Comparison of ENCODE assay signal across 8 cellular contexts in the genomic region with DNA sequence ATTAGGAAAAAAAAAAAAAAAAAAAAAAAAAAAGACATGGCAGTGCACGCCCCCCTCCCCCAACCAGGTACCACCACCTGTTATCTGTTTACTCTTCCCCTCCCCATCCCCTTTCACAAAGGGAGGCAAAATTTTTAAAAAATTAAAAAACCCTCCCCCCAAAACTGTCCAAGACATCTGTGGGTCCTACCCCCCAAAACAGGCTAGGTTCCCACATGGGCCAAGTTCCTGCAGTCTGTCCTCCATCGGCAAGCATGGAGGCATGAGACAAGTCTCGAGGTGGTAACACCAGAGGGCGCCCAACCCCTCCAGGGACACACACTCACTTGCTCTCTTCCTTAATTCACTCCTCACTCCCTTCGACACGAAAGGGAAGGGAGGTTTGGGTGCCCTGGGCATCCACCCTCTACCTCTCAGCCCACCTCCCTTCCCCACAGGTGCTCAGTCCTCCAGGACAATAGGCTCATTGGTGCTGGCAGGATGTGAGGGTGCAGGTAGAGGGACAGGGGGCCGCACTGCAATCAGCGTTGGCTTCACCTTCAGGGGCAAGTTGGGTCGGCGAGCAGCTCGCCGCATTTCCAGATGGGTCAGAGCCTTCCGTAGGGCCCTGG. TPM values are rescaled to one million over a fixed set of nuclear protein-coding genes. Genes with fewer than 3 reads are reported as not detected.
DNase-seq lines count a peak whose midpoint lies in the region; ATAC-seq and TF ChIP-seq lines count a peak whose summit lies in the region.

No MANE protein-coding gene starts in this region.

- intact Hi-C loops in A673 (cut with micrococcal nuclease; ENCODE audit: unreplicated experiment): loop anchor here (5.0 to 10.0 kb wide), 2 partner anchors 114 to 261 kb away; partner anchors contain the start of genes BSCL2 and GNG3

- peak overlapping the region; percentile 63 for H3K4me3 Mint-ChIP-seq in activated CD4-positive, alpha-beta memory T cell treated with anti-CD3 and anti-CD28 coated beads, Interleukin-2, amount 10 ng/mL, durations not matched to agents 7 days and 5 days
- peak overlapping the region; percentile 77 to 80 for H3K4me3 Mint-ChIP-seq in effector memory CD8-positive, alpha-beta T cell
- peak overlapping the region; percentile 41 to 69 for H3K4me3 Mint-ChIP-seq in stimulated activated naive B cell treated with anti-CD40 and anti-IgM and Interleukin-4, amounts not matched to agents 10 μg/mL and 1 μg/mL and 100 μg/mL, for 72 hours

- H3K4me3 ChIP-seq in A673 (ENCODE audit: low read depth, low read length, poor library complexity, severe bottlenecking): no peak overlapping the region

- TF ChIP-seq CTCF in A673 (conservative IDR thresholded peaks at IDR 0.05; ENCODE audit: low read depth, low read length) (peak; percentile 90), GM13977 (IDR thresholded peaks at IDR 0.05; ENCODE audit: extremely low read depth, insufficient read depth, missing control alignments) (peak; percentile 78)

- peaks cover 71% of the 10 kb centered on the region for H3K36me3 Mint-ChIP-seq in activated CD4-positive, alpha-beta memory T cell treated with anti-CD3 and anti-CD28 coated beads, Interleukin-2, amount 10 ng/mL, durations not matched to agents 7 days and 5 days (ENCODE audit: low read depth)
- peaks cover 85% of the 10 kb centered on the region for H3K36me3 Mint-ChIP-seq in effector memory CD8-positive, alpha-beta T cell (ENCODE audit: insufficient read depth)
- H3K36me3 Mint-ChIP-seq in stimulated activated naive B cell treated with anti-CD40 and anti-IgM and Interleukin-4, amounts not matched to agents 10 μg/mL and 1 μg/mL and 100 μg/mL, for 72 hours: peaks cover 51 to 60% of the 10 kb centered on the region in 2 donors

- ATAC-seq in effector memory CD8-positive, alpha-beta T cell (replicated peaks): peak; percentile 12
- no peak for ATAC-seq in stimulated activated naive B cell treated with anti-CD40 and anti-IgM and Interleukin-4, amounts not matched to agents 10 μg/mL and 1 μg/mL and 100 μg/mL, for 72 hours (replicated peaks)
- ATAC-seq in HG02840 (IDR thresholded peaks at IDR 0.05; ENCODE audit: low FRiP score, unreplicated experiment): no peak

- POLR2A ChIA-PET in A673 (lab: Charles Lee; ENCODE audit: low non-redundant PET): no interaction called here
- POLR2A ChIA-PET in activated CD4-positive, alpha-beta memory T cell treated with anti-CD3 and anti-CD28 coated beads, Interleukin-2, amount 10 ng/mL, durations not matched to agents 7 days and 5 days (lab: Charles Lee): interaction anchor here (0.9 to 6.4 kb wide), 24 partner anchors 7 to 288 kb away, joined by 3 to 129 read pairs (median 22); partner anchors contain the start of genes B3GAT3, BSCL2, C11orf98 and CSKMT

- DNase-seq in A673 (ENCODE audit: low spot score): peak; percentile 96
- DNase-seq in GM13977 (ENCODE audit: low spot score): peak; percentile 64
- DNase-seq in NCI-H748 treated with DMSO at 0.1 percent for 48 hours (lab: John Stamatoyannopoulos, UW): peak; percentile 48
- peak; percentile 88 for DNase-seq in activated CD4-positive, alpha-beta memory T cell treated with anti-CD3 and anti-CD28 coated beads, Interleukin-2, amount 10 ng/mL, durations not matched to agents 7 days and 5 days
- peak; percentile 73 to 76 (median 75) for DNase-seq in effector memory CD8-positive, alpha-beta T cell
- peak; percentile 84 for DNase-seq in mucosa of gallbladder (ENCODE audit: low spot score)
- no peak for DNase-seq in stimulated activated naive B cell treated with anti-CD40 and anti-IgM and Interleukin-4, amounts not matched to agents 10 μg/mL and 1 μg/mL and 100 μg/mL, for 72 hours

- in situ Hi-C loops in GM13977 (cut with MboI; ENCODE audit: low pct_unique_long_range_greater_than_20kb, low sequenced_read_pairs, unreplicated experiment): no loop called here

- H3K27me3 ChIP-seq in A673 (replicated peaks; ENCODE audit: insufficient read depth, low read depth, low read length, poor library complexity): no peaks in the 10 kb centered on the region

- H3K9me3 ChIP-seq in A673 (ENCODE audit: low read depth, low read length, poor library complexity, severe bottlenecking): no peaks in the 10 kb centered on the region

- BruUV-seq in A673 (replicated peaks; lab: Mats Ljungman, UMichigan): no TSS peak

- no peak overlapping the region for H3K27ac ChIP-seq in A673 (ENCODE audit: low read depth, low read length, poor library complexity, severe bottlenecking)

- H3K36me3 ChIP-seq in A673 (ENCODE audit: insufficient read depth, low read length, poor library complexity, severe bottlenecking): peaks cover 63% of the 10 kb centered on the region

- H3K27ac Mint-ChIP-seq in activated CD4-positive, alpha-beta memory T cell treated with anti-CD3 and anti-CD28 coated beads, Interleukin-2, amount 10 ng/mL, durations not matched to agents 7 days and 5 days: peak overlapping the region; percentile 89
- H3K27ac Mint-ChIP-seq in effector memory CD8-positive, alpha-beta T cell: peak overlapping the region; percentile 98 to 99
- peak overlapping the region; percentile 90 for H3K27ac Mint-ChIP-seq in stimulated activated naive B cell treated with anti-CD40 and anti-IgM and Interleukin-4, amounts not matched to agents 10 μg/mL and 1 μg/mL and 100 μg/mL, for 72 hours

- peaks cover 78% of the 10 kb centered on the region for H3K4me1 Mint-ChIP-seq in activated CD4-positive, alpha-beta memory T cell treated with anti-CD3 and anti-CD28 coated beads, Interleukin-2, amount 10 ng/mL, durations not matched to agents 7 days and 5 days
- peaks cover 41 to 49% of the 10 kb centered on the region in 2 donors for H3K4me1 Mint-ChIP-seq in effector memory CD8-positive, alpha-beta T cell (ENCODE audit: low read depth in 2 of 2)
- H3K4me1 Mint-ChIP-seq in stimulated activated naive B cell treated with anti-CD40 and anti-IgM and Interleukin-4, amounts not matched to agents 10 μg/mL and 1 μg/mL and 100 μg/mL, for 72 hours: peaks cover 33 to 62% of the 10 kb centered on the region in 2 donors

- no peaks in the 10 kb centered on the region for H3K9me3 Mint-ChIP-seq in activated CD4-positive, alpha-beta memory T cell treated with anti-CD3 and anti-CD28 coated beads, Interleukin-2, amount 10 ng/mL, durations not matched to agents 7 days and 5 days
- no peaks in the 10 kb centered on the region for H3K9me3 Mint-ChIP-seq in effector memory CD8-positive, alpha-beta T cell
- H3K9me3 Mint-ChIP-seq in stimulated activated naive B cell treated with anti-CD40 and anti-IgM and Interleukin-4, amounts not matched to agents 10 μg/mL and 1 μg/mL and 100 μg/mL, for 72 hours: no peaks in the 10 kb centered on the region

- H3K4me1 ChIP-seq in A673 (ENCODE audit: insufficient read depth, low read length, poor library complexity, severe bottlenecking): peaks cover 22% of the 10 kb centered on the region

- CTCF ChIA-PET in A673 (lab: Charles Lee): interaction anchor here (0.6 kb wide), 1 partner anchor 8 kb away, joined by 3 read pairs; the partner anchor contains the start of gene MTA2
- CTCF ChIA-PET in activated CD4-positive, alpha-beta memory T cell treated with anti-CD3 and anti-CD28 coated beads, Interleukin-2, amount 10 ng/mL, durations not matched to agents 7 days and 5 days (lab: Charles Lee): interaction anchor here (0.7 to 3.7 kb wide), 21 partner anchors 7 to 270 kb away, joined by 3 to 51 read pairs (median 6); partner anchors contain the start of genes B3GAT3, C11orf98, CSKMT and EEF1G

- H3K27me3 Mint-ChIP-seq in activated CD4-positive, alpha-beta memory T cell treated with anti-CD3 and anti-CD28 coated beads, Interleukin-2, amount 10 ng/mL, durations not matched to agents 7 days and 5 days: no peaks in the 10 kb centered on the region
- H3K27me3 Mint-ChIP-seq in effector memory CD8-positive, alpha-beta T cell: no peaks in the 10 kb centered on the region
- H3K27me3 Mint-ChIP-seq in stimulated activated naive B cell treated with anti-CD40 and anti-IgM and Interleukin-4, amounts not matched to agents 10 μg/mL and 1 μg/mL and 100 μg/mL, for 72 hours: no peaks in the 10 kb centered on the region

RNA-seq across cellular contexts. Expression of gene TUT1, which starts 2.2 kb away (rescaled TPM):
- 27.3 and 27.6 TPM in 2 replicates for total RNA-seq in A673 (2021)
- 10 to 100 TPM; 23.7 to 25.2 TPM for total RNA-seq in activated CD4-positive, alpha-beta memory T cell treated with anti-CD3 and anti-CD28 coated beads, Interleukin-2, amount 10 ng/mL, durations not matched to agents 7 days and 5 days
- 26.2 TPM for total RNA-seq in mucosa of gallbladder

RNA-seq across cellular contexts. Expression of gene MTA2, which starts 8.1 kb away (rescaled TPM):
- total RNA-seq in A673 (2021) (241 and 243 TPM in 2 replicates), mucosa of gallbladder (87.6 TPM)
- total RNA-seq in activated CD4-positive, alpha-beta memory T cell treated with anti-CD3 and anti-CD28 coated beads, Interleukin-2, amount 10 ng/mL, durations not matched to agents 7 days and 5 days: 100 to 1,000 TPM; 226 TPM

RNA-seq across cellular contexts. Expression of gene EML3, which starts 19.0 kb away (rescaled TPM):
- total RNA-seq in A673 (2021): 21.3 and 30.4 TPM in 2 replicates
- 100 to 1,000 TPM; 121 to 122 TPM for total RNA-seq in activated CD4-positive, alpha-beta memory T cell treated with anti-CD3 and anti-CD28 coated beads, Interleukin-2, amount 10 ng/mL, durations not matched to agents 7 days and 5 days
- total RNA-seq in mucosa of gallbladder: 66.1 TPM

RNA-seq across cellular contexts. Expression of gene ROM1, which starts 19.5 kb away (rescaled TPM):
- 1.1 and 1.3 TPM in 2 replicates for total RNA-seq in A673 (2021)
- 1 to 10 TPM; 1.6 to 2.2 TPM for total RNA-seq in activated CD4-positive, alpha-beta memory T cell treated with anti-CD3 and anti-CD28 coated beads, Interleukin-2, amount 10 ng/mL, durations not matched to agents 7 days and 5 days
- 9.9 TPM for total RNA-seq in mucosa of gallbladder

RNA-seq across cellular contexts. Expression of gene EEF1G, which starts 19.8 kb away (rescaled TPM):
- total RNA-seq in A673 (2021) (1,804 and 1,817 TPM in 2 replicates), mucosa of gallbladder (1,062 TPM)
- 100 to 1,000 TPM; 991 to 999 TPM for total RNA-seq in activated CD4-positive, alpha-beta memory T cell treated with anti-CD3 and anti-CD28 coated beads, Interleukin-2, amount 10 ng/mL, durations not matched to agents 7 days and 5 days
